In genomic region chr2:51612387-51612786, GRCh38 we compare ENCODE assay signal across 23 cellular contexts.
"Had no signal": no experiment of that assay in that cellular context is flagged by ENCODE, and none has a peak within 500 bp of the region (broad histone marks: within the 10 kb centered on the region; RNA-seq: fewer than 3 reads in every experiment).

No MANE protein-coding gene starts in this region.

- ATAC-seq: activated CD8-positive, alpha-beta T cell treated with anti-CD3 and anti-CD28 coated beads for 36 hours; activated T-cell treated with anti-CD3 and anti-CD28 coated beads, Interleukin-2, amount 50 U/mL, for 72 hours; activated T-helper 17 cell treated with anti-CD3 and anti-CD28 coated beads, Interleukin-2, amount 50 U/mL, for 72 hours; PC-3 had no signal

- FAIRE-seq: TTC549 had no signal

- DNase-seq: activated CD4-positive, alpha-beta T cell treated with anti-CD3 and anti-CD28 coated beads, Interleukin-2, amount 10 ng/mL, durations not matched to agents 24 days and 14 days; activated CD4-positive, alpha-beta T cell treated with anti-CD3 and anti-CD28 coated beads, Interleukin-2, amount 50 U/mL, for 4 hours; activated CD8-positive, alpha-beta T cell treated with anti-CD3 and anti-CD28 coated beads for 36 hours; activated effector memory CD4-positive, alpha-beta T cell treated with anti-CD3 and anti-CD28 coated beads, Interleukin-2, amount 50 U/mL, for 16 hours; activated naive CD4-positive, alpha-beta T cell; activated naive CD8-positive, alpha-beta T cell treated with anti-CD3 and anti-CD28 coated beads, Interleukin-2, amount 10 ng/mL, durations not matched to agents 7 days and 5 days; activated T-cell treated with anti-CD3 and anti-CD28 coated beads, Interleukin-2, amount 50 U/mL, for 1 hour; activated T-cell treated with anti-CD3 and anti-CD28 coated beads, Interleukin-2, amount 50 U/mL, for 72 hours; amygdala; NCI-H1694 treated with DMSO at 0.1 percent for 48 hours; NCI-H2029; NCI-H2171; NCI-H510A; NCI-H526; NCI-H748 treated with DMSO at 0.1 percent for 48 hours; NK-92 treated with Interleukin-12 subunit alpha and Interleukin-12 subunit beta, amount 100 ng/mL, for 24 hours; PC-3; Peyer's patch; RPMI8226; SHP77 treated with DMSO at 0.1 percent for 48 hours; SK-N-SH had no signal
